ENCODE assay signal across 16 cellular contexts in genomic region chr10:9285698-9286097, GRCh38.
A peak's percentile ranks its signal among the peaks of the same experiment; 100 is the strongest.
DNase-seq lines count a peak whose midpoint lies in the region; ATAC-seq and TF ChIP-seq lines count a peak whose summit lies in the region.
"Had no signal": no experiment of that assay in that cellular context is flagged by ENCODE, and none has a peak within 500 bp of the region (broad histone marks: within the 10 kb centered on the region; RNA-seq: fewer than 3 reads in every experiment).

No MANE protein-coding gene starts in this region.

- H3K4me1 ChIP-seq in naive thymus-derived CD4-positive, alpha-beta T cell (ENCODE audit: control insufficient read depth in 2 of 2, insufficient read depth in 2 of 2, low read length in 2 of 2): no peaks in the 10 kb centered on the region
- H3K4me1 ChIP-seq: Caco-2 had no signal

- ATAC-seq in naive thymus-derived CD4-positive, alpha-beta T cell: no peak
- ATAC-seq: HCT116 had no signal

- POLR2A ChIA-PET in naive thymus-derived CD4-positive, alpha-beta T cell (lab: Charles Lee): no interaction called here

- TF ChIP-seq CTCF in mesothelial cell of epicardium (IDR thresholded peaks at IDR 0.05; ENCODE audit: unreplicated experiment): no peak

- peaks cover 20% of the 10 kb centered on the region for H3K4me1 Mint-ChIP-seq in mesothelial cell of epicardium
- no peaks in the 10 kb centered on the region for H3K4me1 Mint-ChIP-seq in naive thymus-derived CD4-positive, alpha-beta T cell

- intact Hi-C loops in naive thymus-derived CD4-positive, alpha-beta T cell (cut with micrococcal nuclease): no loop called here

- no peak overlapping the region for H3K4me3 ChIP-seq in naive thymus-derived CD4-positive, alpha-beta T cell (ENCODE audit: low read length)

- H3K27me3 ChIP-seq in naive thymus-derived CD4-positive, alpha-beta T cell (ENCODE audit: control insufficient read depth in 2 of 2, insufficient read depth in 2 of 2, low read length in 2 of 2): no peaks in the 10 kb centered on the region

- CTCF ChIA-PET in naive thymus-derived CD4-positive, alpha-beta T cell (lab: Charles Lee): no interaction called here

- no peaks in the 10 kb centered on the region for H3K27me3 Mint-ChIP-seq in mesothelial cell of epicardium (ENCODE audit: low read depth)
- H3K27me3 Mint-ChIP-seq in naive thymus-derived CD4-positive, alpha-beta T cell: peaks cover 2 to 17% (median 7%) of the 10 kb centered on the region in 5 donors
- H3K27me3 Mint-ChIP-seq: CD4-positive, alpha-beta T cell had no signal

- peak overlapping the region; percentile 40 for H3K27ac Mint-ChIP-seq in mesothelial cell of epicardium
- H3K27ac Mint-ChIP-seq in naive thymus-derived CD4-positive, alpha-beta T cell: no peak overlapping the region
- H3K27ac Mint-ChIP-seq: CD4-positive, alpha-beta T cell; HFFc6 had no signal

- H3K9me3 ChIP-seq in naive thymus-derived CD4-positive, alpha-beta T cell (ENCODE audit: control insufficient read depth in 2 of 3, low read length in 3 of 3): no peaks in the 10 kb centered on the region
- H3K9me3 ChIP-seq: Caco-2 had no signal

- no peak overlapping the region for H3K4me3 Mint-ChIP-seq in mesothelial cell of epicardium
- no peak overlapping the region for H3K4me3 Mint-ChIP-seq in naive thymus-derived CD4-positive, alpha-beta T cell
- H3K4me3 Mint-ChIP-seq: CD4-positive, alpha-beta T cell; HFFc6 had no signal

- peak; percentile 90 for DNase-seq in NCI-H82 (lab: John Stamatoyannopoulos, UW)
- peak; percentile 100 for DNase-seq in SK-N-DZ (ENCODE audit: low spot score)
- no peak for DNase-seq in mesothelial cell of epicardium (ENCODE audit: low spot score in 2 of 2, unreplicated experiment in 2 of 2)
- DNase-seq in NCI-H748 treated with DMSO at 0.1 percent for 48 hours (lab: John Stamatoyannopoulos, UW): no peak
- no peak for DNase-seq in naive thymus-derived CD4-positive, alpha-beta T cell
- DNase-seq in activated naive CD4-positive, alpha-beta T cell treated with Interleukin-2 at 50 U/mL for 16 hours: no peak
- DNase-seq in T-helper 1 cell: no peak
- DNase-seq: ACHN; Caco-2; CD4-positive, alpha-beta T cell; GOT3; H7; HFFc6; IMR-90 had no signal

- H3K36me3 ChIP-seq in naive thymus-derived CD4-positive, alpha-beta T cell (ENCODE audit: control insufficient read depth in 2 of 3, insufficient read depth in 3 of 3, low read length in 3 of 3): no peaks in the 10 kb centered on the region

- peaks cover 4% of the 10 kb centered on the region for H3K9me3 Mint-ChIP-seq in mesothelial cell of epicardium
- peaks cover 0 to 4% (median 0%) of the 10 kb centered on the region in 11 donors for H3K9me3 Mint-ChIP-seq in naive thymus-derived CD4-positive, alpha-beta T cell
- H3K9me3 Mint-ChIP-seq: CD4-positive, alpha-beta T cell; HFFc6 had no signal

- H3K36me3 Mint-ChIP-seq in mesothelial cell of epicardium: peaks cover 1% of the 10 kb centered on the region
- no peaks in the 10 kb centered on the region for H3K36me3 Mint-ChIP-seq in naive thymus-derived CD4-positive, alpha-beta T cell

- H3K27ac ChIP-seq in naive thymus-derived CD4-positive, alpha-beta T cell (ENCODE audit: low read depth, low read length): no peak overlapping the region
- H3K27ac ChIP-seq: C4-2B had no signal

Comparison
In these comparisons a context has a peak if more than half of its experiments do, and no peak if none do; other contexts are left out.
1. DNase-seq: peak in NCI-H82 (single experiment) and SK-N-DZ (single experiment); none in mesothelial cell of epicardium (0 of 2), NCI-H748 treated with DMSO at 0.1 percent for 48 hours (single experiment), naive thymus-derived CD4-positive, alpha-beta T cell (0 of 9), activated naive CD4-positive, alpha-beta T cell treated with Interleukin-2 at 50 U/mL for 16 hours (single experiment) and T-helper 1 cell (0 of 5).